Comparison of ENCODE assay signal across 1 cellular context in the genomic region with DNA sequence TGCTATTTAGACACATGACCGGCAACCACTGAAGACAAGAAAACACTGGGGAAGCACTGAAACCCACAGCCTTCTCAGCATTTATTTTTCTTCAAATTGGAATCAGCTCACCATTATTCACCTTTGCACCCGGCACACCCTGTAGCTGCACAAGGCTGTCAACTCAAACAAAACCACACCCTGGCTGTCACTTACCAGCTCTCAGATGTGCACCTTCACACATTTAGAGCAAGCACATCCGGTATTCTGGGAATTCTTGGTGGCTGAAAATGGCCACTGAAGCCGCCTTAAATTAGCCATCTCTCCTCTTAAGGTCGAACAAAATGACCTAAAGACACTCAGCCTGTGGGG.
TF ChIP-seq lines count a peak whose summit lies in the region.

No MANE protein-coding gene starts in this region.

TF ChIP-seq in endothelial cell of umbilical vein, 7 proteins besides CTCF, POLR2A, EP300 and RAD21 (continued from another document):
- no peak for TF ChIP-seq FOS (IDR thresholded peaks at IDR 0.05; ENCODE audit: borderline replicate concordance, insufficient read depth, low read length)
- TF ChIP-seq, protein P1, sequence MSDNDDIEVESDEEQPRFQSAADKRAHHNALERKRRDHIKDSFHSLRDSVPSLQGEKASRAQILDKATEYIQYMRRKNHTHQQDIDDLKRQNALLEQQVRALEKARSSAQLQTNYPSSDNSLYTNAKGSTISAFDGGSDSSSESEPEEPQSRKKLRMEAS (IDR thresholded peaks at IDR 0.05; ENCODE audit: insufficient read depth, insufficient read length): no peak
- TF ChIP-seq POLR2AphosphoS5 (IDR thresholded peaks at IDR 0.05; ENCODE audit: insufficient read depth, low read depth, low read length): no peak
